In the genomic region with DNA sequence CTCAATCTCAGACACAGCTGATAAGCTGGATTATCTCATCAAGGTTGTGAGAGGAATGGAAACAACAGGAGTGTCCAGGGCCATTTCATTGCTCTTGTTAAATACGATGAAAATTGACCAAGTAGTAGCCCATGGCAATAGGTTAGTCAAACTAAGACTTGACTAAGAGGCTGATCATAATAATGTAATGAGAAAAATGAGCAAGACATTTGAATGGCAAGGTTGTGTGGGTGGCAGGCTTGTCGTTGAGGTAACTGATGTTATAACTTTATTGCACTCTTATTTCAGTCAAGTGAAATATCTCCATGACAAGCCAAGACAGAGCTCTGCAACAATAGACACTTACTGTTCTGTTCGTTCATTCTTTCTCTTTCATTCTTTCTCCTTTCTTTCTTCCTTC, we compare ENCODE assay signal across 13 cellular contexts.
"Had no signal": no experiment of that assay in that cellular context is flagged by ENCODE, and none has a peak within 500 bp of the region (broad histone marks: within the 10 kb centered on the region; RNA-seq: fewer than 3 reads in every experiment).

No MANE protein-coding gene starts in this region.

- ATAC-seq: gastroesophageal sphincter had no signal

- H3K4me3 ChIP-seq: adrenal gland, coronary artery, gastroesophageal sphincter, left ventricle myocardium inferior, ovary, tibial nerve had no signal

- H3K36me3 ChIP-seq: adrenal gland, gastroesophageal sphincter, left ventricle myocardium inferior, ovary, tibial nerve had no signal

- DNase-seq: activated CD4-positive, alpha-beta T cell treated with anti-CD3 and anti-CD28 coated beads, Interleukin-2, amount 50 U/mL, for 1 hour; activated effector memory CD4-positive, alpha-beta T cell treated with anti-CD3 and anti-CD28 coated beads, Interleukin-2, amount 50 U/mL, for 16 hours; adrenal gland; central memory CD4-positive, alpha-beta T cell; effector CD4-positive, alpha-beta T cell; islet precursor cell; left ventricle myocardium inferior; ovary; T-helper 9 cell had no signal

- H3K9me3 ChIP-seq: adrenal gland, gastroesophageal sphincter, left ventricle myocardium inferior, ovary, tibial nerve had no signal

- H3K4me1 ChIP-seq: adrenal gland, gastroesophageal sphincter, left ventricle myocardium inferior, tibial nerve had no signal

- H3K27me3 ChIP-seq: adrenal gland, gastroesophageal sphincter, ovary, tibial nerve had no signal

- H3K27ac ChIP-seq: adrenal gland, coronary artery, gastroesophageal sphincter, left ventricle myocardium inferior, ovary, tibial nerve had no signal

- FAIRE-seq: endothelial cell of umbilical vein had no signal
